In the genomic region with DNA sequence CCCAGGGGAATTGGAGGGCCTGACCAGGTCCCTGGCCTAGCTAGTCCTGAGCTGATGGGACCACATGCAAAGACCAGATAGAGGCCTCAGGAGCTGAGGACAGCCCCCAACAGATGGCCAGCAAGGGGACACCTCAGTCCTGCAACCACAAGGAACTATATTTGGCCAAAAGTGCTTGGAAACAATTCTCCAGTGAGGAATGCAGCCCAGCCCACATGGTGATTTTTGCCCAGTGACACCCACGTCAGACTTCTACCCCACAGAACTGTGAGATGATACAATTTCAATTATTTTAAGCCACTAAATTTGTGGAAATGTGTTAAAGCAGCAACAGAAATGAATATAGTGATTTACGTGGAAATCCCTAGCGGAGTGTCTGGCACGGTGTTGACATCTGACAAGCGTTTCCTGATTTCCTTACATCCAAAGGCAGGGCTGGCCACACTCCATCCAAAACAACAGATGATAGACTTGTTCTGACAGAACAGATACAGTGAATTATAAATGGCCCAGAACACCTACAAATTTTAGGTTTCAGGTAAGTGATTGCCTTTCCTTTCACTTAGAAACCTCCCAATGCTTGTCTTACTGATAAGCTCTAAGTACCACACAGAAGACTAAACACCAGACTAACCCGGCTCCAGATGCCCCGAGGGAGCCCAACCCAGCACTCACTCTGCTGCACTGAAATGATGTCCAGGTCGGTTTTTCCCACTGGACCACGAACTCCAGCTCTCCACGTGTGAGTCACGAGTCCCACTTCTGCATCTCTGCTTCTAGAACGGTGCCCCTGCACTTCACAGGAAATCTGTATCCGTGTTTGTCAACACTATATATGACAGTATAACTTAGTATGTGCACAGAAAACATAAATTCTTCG, we compare ENCODE assay signal across 1 cellular context.
TF ChIP-seq lines count a peak whose summit lies in the region.

No MANE protein-coding gene starts in this region.

TF ChIP-seq in HepG2, 621 proteins besides CTCF, POLR2A, EP300 and RAD21:
- TF ChIP-seq MLLT10 (CRISPR knock-in tag; IDR thresholded peaks at IDR 0.05), result no peak
- TF ChIP-seq, protein P1, sequence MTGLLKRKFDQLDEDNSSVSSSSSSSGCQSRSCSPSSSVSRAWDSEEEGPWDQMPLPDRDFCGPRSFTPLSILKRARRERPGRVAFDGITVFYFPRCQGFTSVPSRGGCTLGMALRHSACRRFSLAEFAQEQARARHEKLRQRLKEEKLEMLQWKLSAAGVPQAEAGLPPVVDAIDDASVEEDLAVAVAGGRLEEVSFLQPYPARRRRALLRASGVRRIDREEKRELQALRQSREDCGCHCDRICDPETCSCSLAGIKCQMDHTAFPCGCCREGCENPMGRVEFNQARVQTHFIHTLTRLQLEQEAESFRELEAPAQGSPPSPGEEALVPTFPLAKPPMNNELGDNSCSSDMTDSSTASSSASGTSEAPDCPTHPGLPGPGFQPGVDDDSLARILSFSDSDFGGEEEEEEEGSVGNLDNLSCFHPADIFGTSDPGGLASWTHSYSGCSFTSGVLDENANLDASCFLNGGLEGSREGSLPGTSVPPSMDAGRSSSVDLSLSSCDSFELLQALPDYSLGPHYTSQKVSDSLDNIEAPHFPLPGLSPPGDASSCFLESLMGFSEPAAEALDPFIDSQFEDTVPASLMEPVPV (CRISPR knock-in tag; IDR thresholded peaks at IDR 0.05), result no peak
- no peak for TF ChIP-seq FOXM1 (CRISPR knock-in tag; IDR thresholded peaks at IDR 0.05)
- TF ChIP-seq ZNF577 (CRISPR knock-in tag; IDR thresholded peaks at IDR 0.05; ENCODE audit: borderline replicate concordance, low read depth), result no peak
